8 cellular contexts compared by ENCODE assay signal in genomic region chr2:181715033-181715630, GRCh38. TPM values are rescaled to one million over a fixed set of nuclear protein-coding genes. Genes with fewer than 3 reads are reported as not detected.
DNase-seq lines count a peak whose midpoint lies in the region; ATAC-seq and TF ChIP-seq lines count a peak whose summit lies in the region.

No MANE protein-coding gene starts in this region.

- no peaks in the 10 kb centered on the region for H3K36me3 Mint-ChIP-seq in activated B cell treated with CpG ODN at 0.5 μM for 24 hours (ENCODE audit: low read depth)

- intact Hi-C loops in activated B cell treated with CpG ODN at 0.5 μM for 24 hours (cut with micrococcal nuclease), result loop anchor here (1.0 to 5.0 kb wide), 6 partner anchors 144 to 1590 kb away; no protein-coding TSS in a partner anchor

- no peaks in the 10 kb centered on the region for H3K4me1 Mint-ChIP-seq in activated B cell treated with CpG ODN at 0.5 μM for 24 hours

- POLR2A ChIA-PET in activated B cell treated with CpG ODN at 0.5 μM for 24 hours (lab: Charles Lee), result interaction anchor here (1.1 kb wide), 1 partner anchor 258 kb away, joined by 3 read pairs; no protein-coding TSS in a partner anchor

- peak; percentile 91 for ATAC-seq in GM18868 (IDR thresholded peaks at IDR 0.05; ENCODE audit: unreplicated experiment)
- peak; percentile 89 for ATAC-seq in HG03280 (IDR thresholded peaks at IDR 0.05; ENCODE audit: unreplicated experiment)
- ATAC-seq in activated B cell treated with CpG ODN at 0.5 μM for 24 hours (ENCODE audit: low read depth), result peak; percentile 71

- CTCF ChIA-PET in activated B cell treated with CpG ODN at 0.5 μM for 24 hours (lab: Charles Lee), result interaction anchor here (0.6 to 6.4 kb wide), 37 partner anchors 8 to 1591 kb away, joined by 3 to 82 read pairs (median 4); partner anchors contain the start of gene ITPRID2

- no peak overlapping the region for H3K27ac Mint-ChIP-seq in activated B cell treated with CpG ODN at 0.5 μM for 24 hours

- no peaks in the 10 kb centered on the region for H3K27me3 Mint-ChIP-seq in activated B cell treated with CpG ODN at 0.5 μM for 24 hours

- H3K9me3 Mint-ChIP-seq in activated B cell treated with CpG ODN at 0.5 μM for 24 hours, result no peaks in the 10 kb centered on the region

- no peak for TF ChIP-seq CTCF in activated B cell treated with CpG ODN at 0.5 μM for 24 hours (IDR thresholded peaks at IDR 0.05)

- H3K27ac ChIP-seq in caudate nucleus (ENCODE audit: low read depth, low read length), result no peak overlapping the region

- DNase-seq in AG08395 (ENCODE audit: low spot score), result peak; percentile 74
- DNase-seq in NCI-H226, result peak; percentile 31
- peak; percentile 26 for DNase-seq in activated B cell treated with CpG ODN at 0.5 μM for 24 hours
- peak in 45 of 61 donors; percentile 1 to 86 (median 23) for DNase-seq in caudate nucleus (lab: John Stamatoyannopoulos, UW)
- DNase-seq in kidney glomerular epithelial cell (lab: John Stamatoyannopoulos, UW), result peak; percentile 67
- DNase-seq in stimulated activated CD4-positive, alpha-beta T cell treated with anti-CD3 and anti-CD28 coated beads, Interleukin-4, amount 100 ng/mL, for 1 hour, result peak; percentile 62

- no peak overlapping the region for H3K4me3 Mint-ChIP-seq in activated B cell treated with CpG ODN at 0.5 μM for 24 hours

RNA-seq across cellular contexts. Expression of gene NEUROD1, which starts 34.8 kb away (rescaled TPM):
- not detected in 2 replicates for total RNA-seq in activated B cell treated with CpG ODN at 0.5 μM for 24 hours

RNA-seq across cellular contexts. Expression of gene CERKL, which starts 58.2 kb away (rescaled TPM):
- total RNA-seq in activated B cell treated with CpG ODN at 0.5 μM for 24 hours, result 0.18 and 0.20 TPM in 2 replicates

Comparison
In these comparisons a context has a peak if more than half of its experiments do, and no peak if none do; other contexts are left out.
1. DNase-seq: peak in every context shown above with its lines; median percentile 74 in AG08395; 67 in kidney glomerular epithelial cell; 62 in stimulated activated CD4-positive, alpha-beta T cell treated with anti-CD3 and anti-CD28 coated beads, Interleukin-4, amount 100 ng/mL, for 1 hour; 31 in NCI-H226; 26 in activated B cell treated with CpG ODN at 0.5 μM for 24 hours; 23 in caudate nucleus.